In the genomic region with DNA sequence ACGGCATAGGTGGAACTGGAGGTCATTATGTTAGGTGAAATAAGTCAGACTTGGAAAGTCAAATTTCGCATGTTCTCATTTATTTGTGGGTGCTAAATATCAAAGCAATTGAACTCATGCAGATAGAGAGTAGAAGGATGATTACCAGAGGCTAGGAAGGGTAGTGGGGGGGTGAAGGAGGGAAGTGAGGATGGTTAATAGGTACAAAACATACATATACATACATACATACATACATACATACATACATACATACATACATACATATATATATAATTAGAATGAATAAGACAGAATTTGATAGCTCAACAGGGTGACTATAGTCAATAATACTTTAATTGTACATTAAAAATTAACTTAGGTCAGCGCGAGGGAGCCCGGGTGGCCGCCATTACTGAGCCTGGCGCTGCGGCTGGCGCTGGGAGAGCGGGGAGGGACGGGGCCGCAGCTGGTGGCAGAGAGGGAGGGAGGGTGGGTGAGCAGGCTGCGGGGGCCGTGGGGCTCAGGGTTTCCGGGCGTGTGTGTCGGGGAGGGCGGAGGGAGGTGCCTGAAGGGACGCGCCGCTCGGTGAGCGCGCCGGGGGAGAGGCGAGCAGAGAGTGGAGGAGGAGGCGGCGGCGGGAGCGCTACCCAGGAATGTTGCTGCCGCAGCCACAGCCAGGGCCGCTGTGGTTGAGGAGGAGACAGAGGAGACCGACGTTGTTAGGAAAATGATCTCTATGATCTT, we compare ENCODE assay signal across 9 cellular contexts.
DNase-seq lines count a peak whose midpoint lies in the region; ATAC-seq, FAIRE-seq and TF ChIP-seq lines count a peak whose summit lies in the region.
"Had no signal": no experiment of that assay in that cellular context is flagged by ENCODE, and none has a peak within 500 bp of the region (broad histone marks: within the 10 kb centered on the region; RNA-seq: fewer than 3 reads in every experiment).

No MANE protein-coding gene starts in this region.

- peaks cover 25% of the 10 kb centered on the region for H3K9me3 Mint-ChIP-seq in activated naive CD8-positive, alpha-beta T cell (ENCODE audit: low read depth)
- peaks cover 32% of the 10 kb centered on the region for H3K9me3 Mint-ChIP-seq in activated naive CD8-positive, alpha-beta T cell treated with anti-CD3 and anti-CD28 coated beads, Interleukin-2, amount 50 U/mL, for 24 hours

- H3K4me3 ChIP-seq in esophagus squamous epithelium = peak overlapping the region; percentile 29 to 65 (median 50)
- peak overlapping the region; percentile 35 to 46 for H3K4me3 ChIP-seq in vagina

- TF ChIP-seq CTCF in esophagus squamous epithelium (IDR thresholded peaks at IDR 0.05) = no peak
- no peak for TF ChIP-seq CTCF in vagina (IDR thresholded peaks at IDR 0.05)

- H3K4me3 Mint-ChIP-seq in activated naive CD8-positive, alpha-beta T cell = peak overlapping the region; percentile 40
- H3K4me3 Mint-ChIP-seq in activated naive CD8-positive, alpha-beta T cell treated with anti-CD3 and anti-CD28 coated beads, Interleukin-2, amount 50 U/mL, for 24 hours = no peak overlapping the region
- H3K4me3 Mint-ChIP-seq: CD4-positive, CD25-positive, alpha-beta regulatory T cell had no signal

- H3K36me3 ChIP-seq in esophagus squamous epithelium (no peaks in the 10 kb centered on the region), vagina (no peaks in the 10 kb centered on the region)

- DNase-seq in activated naive CD8-positive, alpha-beta T cell treated with anti-CD3 and anti-CD28 coated beads, Interleukin-2, amount 50 U/mL, for 24 hours = no peak
- DNase-seq in RKO (ENCODE audit: low spot score) = peak; percentile 76
- no peak for DNase-seq in esophagus squamous epithelium (lab: John Stamatoyannopoulos, UW)
- DNase-seq in mucosa of gallbladder (ENCODE audit: low spot score) = peak; percentile 58
- DNase-seq in vagina (ENCODE audit: extremely low spot score in 2 of 2) = no peak
- no peak for DNase-seq in activated CD4-positive, CD25-positive, alpha-beta regulatory T cell (lab: John Stamatoyannopoulos, UW)
- no peak for DNase-seq in GM12892 (ENCODE audit: insufficient read length)
- DNase-seq: CD4-positive, CD25-positive, alpha-beta regulatory T cell had no signal

- no peaks in the 10 kb centered on the region for H3K4me1 Mint-ChIP-seq in activated naive CD8-positive, alpha-beta T cell (ENCODE audit: low read depth)
- no peaks in the 10 kb centered on the region for H3K4me1 Mint-ChIP-seq in activated naive CD8-positive, alpha-beta T cell treated with anti-CD3 and anti-CD28 coated beads, Interleukin-2, amount 50 U/mL, for 24 hours

- intact Hi-C loops in esophagus squamous epithelium (cut with DNase I) (no loop called here), vagina (cut with DNase I) (no loop called here)

- no peaks in the 10 kb centered on the region for H3K27me3 ChIP-seq in esophagus squamous epithelium
- H3K27me3 ChIP-seq in vagina = no peaks in the 10 kb centered on the region

- TF ChIP-seq POLR2A in esophagus squamous epithelium (IDR thresholded peaks at IDR 0.05) (no peak), vagina (IDR thresholded peaks at IDR 0.05) (no peak), GM12892 (IDR thresholded peaks at IDR 0.05; ENCODE audit: low read depth, low read length) (no peak)

- H3K9me3 ChIP-seq in esophagus squamous epithelium (no peaks in the 10 kb centered on the region), vagina (no peaks in the 10 kb centered on the region)

- H3K27ac ChIP-seq in esophagus squamous epithelium (peak overlapping the region; percentile 66 to 83 (median 80)), vagina (peak overlapping the region; percentile 64)

- peaks cover 0 to 14% (median 4%) of the 10 kb centered on the region in 3 donors for H3K4me1 ChIP-seq in esophagus squamous epithelium
- peaks cover 7% of the 10 kb centered on the region for H3K4me1 ChIP-seq in vagina

- no peak for ATAC-seq in activated naive CD8-positive, alpha-beta T cell treated with anti-CD3 and anti-CD28 coated beads, Interleukin-2, amount 50 U/mL, for 24 hours

- FAIRE-seq in GM12892 (lab: Jason Lieb, UNC) = no peak

- H3K36me3 Mint-ChIP-seq in activated naive CD8-positive, alpha-beta T cell = no peaks in the 10 kb centered on the region
- no peaks in the 10 kb centered on the region for H3K36me3 Mint-ChIP-seq in activated naive CD8-positive, alpha-beta T cell treated with anti-CD3 and anti-CD28 coated beads, Interleukin-2, amount 50 U/mL, for 24 hours (ENCODE audit: low read depth)
- H3K36me3 Mint-ChIP-seq: CD4-positive, CD25-positive, alpha-beta regulatory T cell had no signal

- peaks cover 36% of the 10 kb centered on the region for H3K27me3 Mint-ChIP-seq in activated naive CD8-positive, alpha-beta T cell
- H3K27me3 Mint-ChIP-seq in activated naive CD8-positive, alpha-beta T cell treated with anti-CD3 and anti-CD28 coated beads, Interleukin-2, amount 50 U/mL, for 24 hours = peaks cover 33% of the 10 kb centered on the region

- WGBS in esophagus squamous epithelium, 2 donors = 13 to 21% methylated on average over 16 to 29 of the region's 34 CpGs

- H3K27ac Mint-ChIP-seq in activated naive CD8-positive, alpha-beta T cell = no peak overlapping the region
- no peak overlapping the region for H3K27ac Mint-ChIP-seq in activated naive CD8-positive, alpha-beta T cell treated with anti-CD3 and anti-CD28 coated beads, Interleukin-2, amount 50 U/mL, for 24 hours

Comparison
In these comparisons a context has a peak if more than half of its experiments do, and no peak if none do; other contexts are left out.
1. DNase-seq: peak in RKO (single experiment) and mucosa of gallbladder (single experiment); none in activated naive CD8-positive, alpha-beta T cell treated with anti-CD3 and anti-CD28 coated beads, Interleukin-2, amount 50 U/mL, for 24 hours (single experiment), esophagus squamous epithelium (single experiment), vagina (0 of 2), activated CD4-positive, CD25-positive, alpha-beta regulatory T cell (0 of 4) and GM12892 (single experiment).